Comparison of ENCODE assay signal across 29 cellular contexts in the genomic region with DNA sequence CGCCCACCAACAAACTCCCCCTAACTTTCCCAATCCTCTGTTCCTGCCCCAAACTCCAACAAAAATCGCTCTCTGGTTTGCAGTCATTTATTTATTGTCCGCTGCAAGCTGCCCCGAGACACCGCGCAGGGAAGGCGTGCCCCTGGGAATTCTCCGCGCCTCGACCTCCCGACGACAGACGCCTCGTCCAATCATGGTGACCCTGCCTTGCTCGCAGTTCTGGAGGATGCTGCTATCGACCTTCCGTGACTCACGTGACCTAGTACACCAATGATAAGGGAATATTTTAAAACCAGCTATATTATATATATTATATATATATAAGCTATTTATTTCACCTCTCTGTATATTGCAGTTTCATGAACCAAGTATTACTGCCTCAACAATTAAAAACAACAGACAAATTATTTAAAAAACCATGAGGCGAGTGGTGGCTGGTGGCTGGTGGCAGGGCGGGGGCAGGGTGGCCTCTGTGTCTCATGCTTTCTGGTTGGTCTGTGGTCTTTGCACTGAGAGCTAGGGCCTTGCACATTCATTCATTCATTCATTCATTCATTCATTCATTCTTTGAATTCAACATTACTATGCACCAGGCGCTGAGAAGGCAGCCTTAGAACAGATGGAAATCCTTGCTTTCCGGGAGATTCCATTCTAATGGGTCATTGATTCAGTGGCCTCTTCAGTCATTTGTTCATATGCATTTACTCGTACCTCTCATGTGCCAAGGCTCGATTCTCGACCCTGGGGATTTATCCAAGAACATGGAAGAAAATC. TPM values are rescaled to one million over a fixed set of nuclear protein-coding genes. Genes with fewer than 3 reads are reported as not detected.
"Had no signal": no experiment of that assay in that cellular context is flagged by ENCODE, and none has a peak within 500 bp of the region (broad histone marks: within the 10 kb centered on the region; RNA-seq: fewer than 3 reads in every experiment).

No MANE protein-coding gene starts in this region.

- H3K36me3 Mint-ChIP-seq: naive thymus-derived CD8-positive, alpha-beta T cell; natural killer cell treated with Interleukin-12 subunit alpha and Interleukin-12 subunit beta and Interleukin-15 and Interleukin-18, amount 100 ng/mL, for 72 hours; stimulated activated effector memory CD8-positive, alpha-beta T cell treated with anti-CD3 and anti-CD28 coated beads, Interleukin-12 subunit alpha, Interleukin-12 subunit beta, amount 100 ng/mL, for 72 hours; stimulated activated naive B cell treated with anti-CD40 and anti-IgM and Interleukin-4, amounts not matched to agents 10 μg/mL and 1 μg/mL and 100 μg/mL, for 72 hours had no signal

- H3K27ac Mint-ChIP-seq: natural killer cell treated with Interleukin-12 subunit alpha and Interleukin-12 subunit beta and Interleukin-15 and Interleukin-18, amount 100 ng/mL, for 72 hours; progenitor cell of endocrine pancreas; stimulated activated effector memory CD8-positive, alpha-beta T cell treated with anti-CD3 and anti-CD28 coated beads, Interleukin-12 subunit alpha, Interleukin-12 subunit beta, amount 100 ng/mL, for 72 hours; stimulated activated naive B cell treated with anti-CD40 and anti-IgM and Interleukin-4, amounts not matched to agents 10 μg/mL and 1 μg/mL and 100 μg/mL, for 72 hours; stimulated activated naive CD8-positive, alpha-beta T cell treated with anti-CD3 and anti-CD28 coated beads, Interleukin-15, Interleukin-2, amounts not matched to agents 100 ng/mL and 50 ng/mL, for 24 hours had no signal

- H3K27me3 ChIP-seq: ovary, right lobe of liver, sigmoid colon, thyroid gland, tibial nerve, upper lobe of left lung, vagina had no signal

- ATAC-seq: naive thymus-derived CD8-positive, alpha-beta T cell; natural killer cell treated with Interleukin-12 subunit alpha and Interleukin-12 subunit beta and Interleukin-15 and Interleukin-18, amount 100 ng/mL, for 72 hours; psoas muscle; right cardiac atrium; right lobe of liver; stimulated activated effector memory CD8-positive, alpha-beta T cell treated with anti-CD3 and anti-CD28 coated beads, Interleukin-12 subunit alpha, Interleukin-12 subunit beta, amount 100 ng/mL, for 72 hours; stimulated activated naive B cell treated with anti-CD40 and anti-IgM and Interleukin-4, amounts not matched to agents 10 μg/mL and 1 μg/mL and 100 μg/mL, for 72 hours had no signal

- H3K79me2 ChIP-seq: parathyroid adenoma had no signal

- H3K9me3 ChIP-seq: neutrophil, ovary, psoas muscle, right lobe of liver, sigmoid colon, stomach, thoracic aorta, thyroid gland, tibial nerve, upper lobe of left lung, vagina had no signal

- H3K4me3 Mint-ChIP-seq: naive thymus-derived CD8-positive, alpha-beta T cell; natural killer cell treated with Interleukin-12 subunit alpha and Interleukin-12 subunit beta and Interleukin-15 and Interleukin-18, amount 100 ng/mL, for 72 hours; nephron progenitor cell; neural crest cell; stimulated activated effector memory CD8-positive, alpha-beta T cell treated with anti-CD3 and anti-CD28 coated beads, Interleukin-12 subunit alpha, Interleukin-12 subunit beta, amount 100 ng/mL, for 72 hours; stimulated activated naive B cell treated with anti-CD40 and anti-IgM and Interleukin-4, amounts not matched to agents 10 μg/mL and 1 μg/mL and 100 μg/mL, for 72 hours; stimulated activated naive CD8-positive, alpha-beta T cell treated with anti-CD3 and anti-CD28 coated beads, Interleukin-15, Interleukin-2, amounts not matched to agents 100 ng/mL and 50 ng/mL, for 24 hours had no signal

- H3K9ac ChIP-seq: parathyroid adenoma had no signal

- H3K4me3 ChIP-seq: ovary, psoas muscle, right lobe of liver, sigmoid colon, stomach, thoracic aorta, thyroid gland, tibial nerve, upper lobe of left lung, vagina had no signal

- H3K9me3 Mint-ChIP-seq: naive thymus-derived CD8-positive, alpha-beta T cell; natural killer cell treated with Interleukin-12 subunit alpha and Interleukin-12 subunit beta and Interleukin-15 and Interleukin-18, amount 100 ng/mL, for 72 hours; nephron progenitor cell; neural crest cell; stimulated activated effector memory CD8-positive, alpha-beta T cell treated with anti-CD3 and anti-CD28 coated beads, Interleukin-12 subunit alpha, Interleukin-12 subunit beta, amount 100 ng/mL, for 72 hours; stimulated activated naive CD8-positive, alpha-beta T cell treated with anti-CD3 and anti-CD28 coated beads, Interleukin-15, Interleukin-2, amounts not matched to agents 100 ng/mL and 50 ng/mL, for 24 hours had no signal

- DNase-seq: naive thymus-derived CD8-positive, alpha-beta T cell; nephron progenitor cell; nucleus accumbens; ovary; psoas muscle; right cardiac atrium; right lobe of liver; sigmoid colon; small intestine; stimulated activated CD4-positive, alpha-beta T cell treated with anti-CD3 and anti-CD28 coated beads, Interleukin-15, amount 100 ng/mL, for 24 hours; stimulated activated CD4-positive, alpha-beta T cell treated with anti-CD3 and anti-CD28 coated beads, Interleukin-2, amount 100 ng/mL, for 24 hours; stimulated activated CD4-positive, alpha-beta T cell treated with anti-CD3 and anti-CD28 coated beads, Interleukin-2, amount 100 ng/mL, for 48 hours; stimulated activated CD4-positive, alpha-beta T cell treated with anti-CD3 and anti-CD28 coated beads, Interleukin-4, amount 100 ng/mL, for 24 hours; stimulated activated naive B cell treated with anti-CD40 and anti-IgM and Interleukin-4, amounts not matched to agents 10 μg/mL and 1 μg/mL and 100 μg/mL, for 72 hours; stimulated activated naive CD4-positive, alpha-beta T cell treated with Interleukin-2 at 50 U/mL for 16 hours; stomach; thyroid gland; trophoblast cell; upper lobe of left lung had no signal

- H3K4me1 ChIP-seq: parathyroid adenoma, psoas muscle, right lobe of liver, sigmoid colon, stomach, tibial nerve, upper lobe of left lung, vagina had no signal

- H3K4me1 Mint-ChIP-seq: stimulated activated effector memory CD8-positive, alpha-beta T cell treated with anti-CD3 and anti-CD28 coated beads, Interleukin-12 subunit alpha, Interleukin-12 subunit beta, amount 100 ng/mL, for 72 hours; stimulated activated naive B cell treated with anti-CD40 and anti-IgM and Interleukin-4, amounts not matched to agents 10 μg/mL and 1 μg/mL and 100 μg/mL, for 72 hours had no signal

- H3K27ac ChIP-seq: neutrophil, ovary, parathyroid adenoma, psoas muscle, right lobe of liver, sigmoid colon, stomach, thoracic aorta, thyroid gland, tibial nerve, upper lobe of left lung, vagina had no signal

- H2AFZ ChIP-seq: parathyroid adenoma had no signal

- H3K36me3 ChIP-seq: neutrophil, ovary, right lobe of liver, sigmoid colon, stomach, thoracic aorta, thyroid gland, upper lobe of left lung, vagina had no signal

RNA-seq across cellular contexts. Expression of gene FGF18, which starts 37.9 kb away (rescaled TPM):
- polyA plus RNA-seq: naive thymus-derived CD8-positive, alpha-beta T cell had no signal
